16 cellular contexts compared by ENCODE assay signal in genomic region chr7:38307640-38308039, GRCh38.
DNase-seq lines count a peak whose midpoint lies in the region; TF ChIP-seq lines count a peak whose summit lies in the region.
"Had no signal": no experiment of that assay in that cellular context is flagged by ENCODE, and none has a peak within 500 bp of the region (broad histone marks: within the 10 kb centered on the region; RNA-seq: fewer than 3 reads in every experiment).

No MANE protein-coding gene starts in this region.

- H3K9me3 ChIP-seq in BLaER1 treated with 17β-estradiol and CSF1 and Interleukin-3, amounts not matched to agents 10 nM and 100 nM (replicated peaks in 1 of 11): peaks cover 4 to 15% (median 10%) of the 10 kb centered on the region in 11 experiments; a peak in 20 of 22 replicates
- H3K9me3 ChIP-seq in CD8-positive, alpha-beta memory T cell (ENCODE audit: low read length): no peaks in the 10 kb centered on the region
- H3K9me3 ChIP-seq in neutrophil (no peaks in the 10 kb centered on the region), A673 (ENCODE audit: low read depth, low read length, poor library complexity, severe bottlenecking) (no peaks in the 10 kb centered on the region)

- no peaks in the 10 kb centered on the region for H3K36me3 ChIP-seq in BLaER1 treated with 17β-estradiol and CSF1 and Interleukin-3, amounts not matched to agents 10 nM and 100 nM
- H3K36me3 ChIP-seq in CD8-positive, alpha-beta memory T cell (ENCODE audit: insufficient read depth, low read length): no peaks in the 10 kb centered on the region
- H3K36me3 ChIP-seq in neutrophil (no peaks in the 10 kb centered on the region), A673 (ENCODE audit: insufficient read depth, low read length, poor library complexity, severe bottlenecking) (no peaks in the 10 kb centered on the region)

- no peak overlapping the region for H3K4me3 ChIP-seq in BLaER1 treated with 17β-estradiol and CSF1 and Interleukin-3, amounts not matched to agents 10 nM and 100 nM
- H3K4me3 ChIP-seq in CD8-positive, alpha-beta memory T cell (ENCODE audit: low read length): no peak overlapping the region
- H3K4me3 ChIP-seq in neutrophil (ENCODE audit: low read depth in 1 of 2, low read length in 1 of 2) (no peak overlapping the region), A673 (ENCODE audit: low read depth, low read length, poor library complexity, severe bottlenecking) (no peak overlapping the region)
- H3K4me3 ChIP-seq: SK-N-MC had no signal

- CTCF ChIA-PET in CD8-positive, alpha-beta memory T cell (lab: Charles Lee): interaction anchor here (1.2 to 1.7 kb wide), 4 partner anchors 12 to 85 kb away, joined by 3 to 4 read pairs (median 3); no protein-coding TSS in a partner anchor
- CTCF ChIA-PET in activated CD4-positive, alpha-beta memory T cell treated with anti-CD3 and anti-CD28 coated beads, Interleukin-2, amount 10 ng/mL, durations not matched to agents 7 days and 5 days (lab: Charles Lee): interaction anchor here (0.7 kb wide), 1 partner anchor 92 kb away, joined by 3 read pairs; no protein-coding TSS in a partner anchor
- CTCF ChIA-PET in A673 (lab: Charles Lee): interaction anchor here (1.3 kb wide), 1 partner anchor 28 kb away, joined by 4 read pairs; no protein-coding TSS in a partner anchor

- no peak overlapping the region for H3K9ac ChIP-seq in BLaER1 treated with 17β-estradiol and CSF1 and Interleukin-3, amounts not matched to agents 10 nM and 100 nM

- POLR2A ChIA-PET in CD8-positive, alpha-beta memory T cell (lab: Charles Lee): no interaction called here
- POLR2A ChIA-PET in activated CD4-positive, alpha-beta memory T cell treated with anti-CD3 and anti-CD28 coated beads, Interleukin-2, amount 10 ng/mL, durations not matched to agents 7 days and 5 days (lab: Charles Lee): no interaction called here
- POLR2A ChIA-PET in A673 (lab: Charles Lee; ENCODE audit: low non-redundant PET): no interaction called here

- H3K4me1 Mint-ChIP-seq in CD8-positive, alpha-beta memory T cell: peaks cover 12 to 30% (median 17%) of the 10 kb centered on the region in 3 donors
- peaks cover 36% of the 10 kb centered on the region for H3K4me1 Mint-ChIP-seq in activated CD4-positive, alpha-beta memory T cell treated with anti-CD3 and anti-CD28 coated beads, Interleukin-2, amount 10 ng/mL, durations not matched to agents 7 days and 5 days

- no peak for DNase-seq in CD8-positive, alpha-beta memory T cell
- DNase-seq in activated CD4-positive, alpha-beta memory T cell treated with anti-CD3 and anti-CD28 coated beads, Interleukin-2, amount 10 ng/mL, durations not matched to agents 7 days and 5 days: no peak
- no peak for DNase-seq in NCI-H2081 treated with DMSO at 0.1 percent for 48 hours (lab: John Stamatoyannopoulos, UW)
- DNase-seq in A673 (ENCODE audit: low spot score): no peak
- DNase-seq: ACHN, NCI-H1417, NCI-H187, NCI-H226, NCI-H524, NCI-H82, SHP77 had no signal

- peaks cover 0 to 4% (median 0%) of the 10 kb centered on the region in 3 donors for H3K36me3 Mint-ChIP-seq in CD8-positive, alpha-beta memory T cell
- H3K36me3 Mint-ChIP-seq in activated CD4-positive, alpha-beta memory T cell treated with anti-CD3 and anti-CD28 coated beads, Interleukin-2, amount 10 ng/mL, durations not matched to agents 7 days and 5 days (ENCODE audit: low read depth): no peaks in the 10 kb centered on the region
- H3K36me3 Mint-ChIP-seq: CD4-positive, CD25-positive, alpha-beta regulatory T cell had no signal

- intact Hi-C loops in A673 (cut with micrococcal nuclease; ENCODE audit: unreplicated experiment): no loop called here

- no peaks in the 10 kb centered on the region for H4K20me1 ChIP-seq in BLaER1 treated with 17β-estradiol and CSF1 and Interleukin-3, amounts not matched to agents 10 nM and 100 nM

- peaks cover 0 to 12% (median 0%) of the 10 kb centered on the region in 11 experiments; a peak in 6 of 22 replicates for H3K27me3 ChIP-seq in BLaER1 treated with 17β-estradiol and CSF1 and Interleukin-3, amounts not matched to agents 10 nM and 100 nM
- H3K27me3 ChIP-seq in CD8-positive, alpha-beta memory T cell (ENCODE audit: insufficient read depth, low read length, poor library complexity, severe bottlenecking): no peaks in the 10 kb centered on the region
- no peaks in the 10 kb centered on the region for H3K27me3 ChIP-seq in neutrophil
- no peaks in the 10 kb centered on the region for H3K27me3 ChIP-seq in A673 (replicated peaks; ENCODE audit: insufficient read depth, low read depth, low read length, poor library complexity)

- no peaks in the 10 kb centered on the region for H3K9me3 Mint-ChIP-seq in CD8-positive, alpha-beta memory T cell
- no peaks in the 10 kb centered on the region for H3K9me3 Mint-ChIP-seq in activated CD4-positive, alpha-beta memory T cell treated with anti-CD3 and anti-CD28 coated beads, Interleukin-2, amount 10 ng/mL, durations not matched to agents 7 days and 5 days
- H3K9me3 Mint-ChIP-seq: CD4-positive, CD25-positive, alpha-beta regulatory T cell had no signal

- H3K4me3 Mint-ChIP-seq in CD8-positive, alpha-beta memory T cell: no peak overlapping the region
- H3K4me3 Mint-ChIP-seq in activated CD4-positive, alpha-beta memory T cell treated with anti-CD3 and anti-CD28 coated beads, Interleukin-2, amount 10 ng/mL, durations not matched to agents 7 days and 5 days: no peak overlapping the region

- BruUV-seq in A673 (replicated peaks; lab: Mats Ljungman, UMichigan): no TSS peak

- peak overlapping the region in 6 of 11 experiments; percentile 16 to 58 (median 35); a peak in 8 of 22 replicates for H3K4me2 ChIP-seq in BLaER1 treated with 17β-estradiol and CSF1 and Interleukin-3, amounts not matched to agents 10 nM and 100 nM

- no peak for TF ChIP-seq CTCF in VCaP (conservative IDR thresholded peaks at IDR 0.05)
- TF ChIP-seq CTCF in neutrophil (IDR thresholded peaks at IDR 0.05): no peak
- no peak for TF ChIP-seq CTCF in A673 (conservative IDR thresholded peaks at IDR 0.05; ENCODE audit: low read depth, low read length)

- H3K27ac Mint-ChIP-seq in CD8-positive, alpha-beta memory T cell: peak overlapping the region in 5 of 8 donors; percentile 86 to 98 (median 95)
- no peak overlapping the region for H3K27ac Mint-ChIP-seq in activated CD4-positive, alpha-beta memory T cell treated with anti-CD3 and anti-CD28 coated beads, Interleukin-2, amount 10 ng/mL, durations not matched to agents 7 days and 5 days

- no peaks in the 10 kb centered on the region for H3K27me3 Mint-ChIP-seq in CD8-positive, alpha-beta memory T cell
- no peaks in the 10 kb centered on the region for H3K27me3 Mint-ChIP-seq in activated CD4-positive, alpha-beta memory T cell treated with anti-CD3 and anti-CD28 coated beads, Interleukin-2, amount 10 ng/mL, durations not matched to agents 7 days and 5 days
- H3K27me3 Mint-ChIP-seq: CD4-positive, CD25-positive, alpha-beta regulatory T cell had no signal

- H3K4me1 ChIP-seq in BLaER1 treated with 17β-estradiol and CSF1 and Interleukin-3, amounts not matched to agents 10 nM and 100 nM: peaks cover 32 to 65% (median 46%) of the 10 kb centered on the region in 10 experiments
- H3K4me1 ChIP-seq in CD8-positive, alpha-beta memory T cell (ENCODE audit: insufficient read depth, low read length): peaks cover 5% of the 10 kb centered on the region
- peaks cover 78 to 92% of the 10 kb centered on the region in 2 experiments for H3K4me1 ChIP-seq in neutrophil (ENCODE audit: control insufficient read depth in 1 of 2, insufficient read depth in 1 of 2, low read depth in 1 of 2, low read length in 1 of 2)
- peaks cover 23% of the 10 kb centered on the region for H3K4me1 ChIP-seq in A673 (ENCODE audit: insufficient read depth, low read length, poor library complexity, severe bottlenecking)

- H3K27ac ChIP-seq in BLaER1 treated with 17β-estradiol and CSF1 and Interleukin-3, amounts not matched to agents 10 nM and 100 nM: peak overlapping the region in 2 of 11 experiments; percentile 4 to 8; a peak in 2 of 22 replicates
- H3K27ac ChIP-seq in CD8-positive, alpha-beta memory T cell (ENCODE audit: low read depth, low read length): no peak overlapping the region
- H3K27ac ChIP-seq in VCaP (peak overlapping the region; percentile 100), neutrophil (peak overlapping the region; percentile 64), A673 (ENCODE audit: low read depth, low read length, poor library complexity, severe bottlenecking) (no peak overlapping the region)
- H3K27ac ChIP-seq: SK-N-MC had no signal

Comparison
In these comparisons a context has a peak if more than half of its experiments do, and no peak if none do; other contexts are left out.
1. H3K27ac ChIP-seq: peak in VCaP (single experiment) and neutrophil (single experiment); none in CD8-positive, alpha-beta memory T cell (single experiment) and A673 (single experiment).